ENCODE assay signal across 17 cellular contexts in genomic region chr4:165308606-165309005, GRCh38. TPM values are rescaled to one million over a fixed set of nuclear protein-coding genes. Genes with fewer than 3 reads are reported as not detected.
DNase-seq lines count a peak whose midpoint lies in the region; ATAC-seq and TF ChIP-seq lines count a peak whose summit lies in the region.
"Had no signal": no experiment of that assay in that cellular context is flagged by ENCODE, and none has a peak within 500 bp of the region (broad histone marks: within the 10 kb centered on the region; RNA-seq: fewer than 3 reads in every experiment).

No MANE protein-coding gene starts in this region.

- intact Hi-C loops in mammary epithelial cell (cut with micrococcal nuclease) (no loop called here), upper lobe of right lung (cut with DNase I) (no loop called here)

- peak; percentile 12 for DNase-seq in GM23248
- DNase-seq in mammary epithelial cell: no peak
- peak; percentile 48 for DNase-seq in fibroblast of the aortic adventitia (ENCODE audit: low read depth)
- no peak for DNase-seq in upper lobe of right lung
- no peak for DNase-seq in midbrain (lab: John Stamatoyannopoulos, UW)
- no peak for DNase-seq in ecto neural progenitor cell (ENCODE audit: low spot score)
- DNase-seq: H7, NCI-H1417, NCI-H187 treated with DMSO at 0.1 percent for 48 hours, NCI-H446, NCI-H69, SW 1271 had no signal

- H3K9ac ChIP-seq in GM23248 (no peak overlapping the region), mammary epithelial cell (ENCODE audit: insufficient read depth, low read length) (no peak overlapping the region)
- H3K9ac ChIP-seq: BLaER1 had no signal

- H3K9me3 ChIP-seq in GM23248 (ENCODE audit: low read depth) (no peaks in the 10 kb centered on the region), mammary epithelial cell (replicated peaks; ENCODE audit: insufficient read depth, low read length) (no peaks in the 10 kb centered on the region), upper lobe of right lung (no peaks in the 10 kb centered on the region)
- H3K9me3 ChIP-seq: BLaER1, SJSA1 had no signal

- H2AFZ ChIP-seq in GM23248 (no peak overlapping the region), mammary epithelial cell (ENCODE audit: low read depth, low read length) (peak overlapping the region; percentile 18)

- 61 to 62% methylated on average over 2 of the region's 2 CpGs for WGBS in GM23248 (ENCODE audit: low coverage in 1 of 2, low lambda C conversion rate in 2 of 2, missing lambda C conversion rate in 2 of 2), 2 experiments
- 12% methylated on average over 2 of the region's 2 CpGs for WGBS in mammary epithelial cell (ENCODE audit: low coverage, missing lambda C conversion rate)

- H3K27ac ChIP-seq in GM23248: no peak overlapping the region; the same call in 1 of the 2 replicates
- no peak overlapping the region for H3K27ac ChIP-seq in mammary epithelial cell (ENCODE audit: insufficient read depth, low read depth, low read length)
- peak overlapping the region; percentile 9 for H3K27ac ChIP-seq in upper lobe of right lung
- H3K27ac ChIP-seq: BLaER1, RWPE1, SJSA1 had no signal

- no TSS peak for BruUV-seq in mammary epithelial cell (replicated peaks; lab: Mats Ljungman, UMichigan)

- CTCF ChIA-PET in mammary epithelial cell (lab: Charles Lee; ENCODE audit: low non-redundant PET): no interaction called here

- H3K36me3 ChIP-seq in GM23248 (ENCODE audit: low read depth) (no peaks in the 10 kb centered on the region; the same call in 1 of the 2 replicates), mammary epithelial cell (ENCODE audit: insufficient read depth, low read length) (peaks cover 1% of the 10 kb centered on the region), upper lobe of right lung (peaks cover 8% of the 10 kb centered on the region)

- no peaks in the 10 kb centered on the region for H3K27me3 ChIP-seq in GM23248 (replicated peaks; ENCODE audit: insufficient read depth)
- no peaks in the 10 kb centered on the region for H3K27me3 ChIP-seq in mammary epithelial cell (ENCODE audit: insufficient read depth, low read length)
- no peaks in the 10 kb centered on the region for H3K27me3 ChIP-seq in upper lobe of right lung
- H3K27me3 ChIP-seq: BLaER1, SJSA1 had no signal

- H3K4me1 ChIP-seq in GM23248 (ENCODE audit: insufficient read depth) (peaks cover 23% of the 10 kb centered on the region), mammary epithelial cell (ENCODE audit: insufficient read depth, low read length) (peaks cover 15% of the 10 kb centered on the region), upper lobe of right lung (no peaks in the 10 kb centered on the region)
- H3K4me1 ChIP-seq: BLaER1, SJSA1 had no signal

- in situ Hi-C loops in GM23248 (cut with MboI) (no loop called here), mammary epithelial cell (cut with MboI; ENCODE audit: low sequenced_read_pairs in 2 of 2) (no loop called here)

- H3F3A ChIP-seq in GM23248 (ENCODE audit: insufficient read depth): peaks cover 15% of the 10 kb centered on the region; the same call in 1 of the 2 replicates

- H4K20me1 ChIP-seq in GM23248 (ENCODE audit: insufficient read depth) (no peaks in the 10 kb centered on the region; the same call in 1 of the 2 replicates), mammary epithelial cell (ENCODE audit: insufficient read depth, low read length) (no peaks in the 10 kb centered on the region)

- H3K9me2 ChIP-seq in GM23248 (ENCODE audit: insufficient read depth): no peaks in the 10 kb centered on the region

- H3K79me2 ChIP-seq in GM23248 (ENCODE audit: insufficient read depth) (no peaks in the 10 kb centered on the region), mammary epithelial cell (ENCODE audit: insufficient read depth, low read length) (no peaks in the 10 kb centered on the region)

- no peak for ATAC-seq in upper lobe of right lung
- ATAC-seq in GM19455 (IDR thresholded peaks at IDR 0.05; ENCODE audit: unreplicated experiment): no peak
- no peak for ATAC-seq in HG02852 (IDR thresholded peaks at IDR 0.05; ENCODE audit: unreplicated experiment)

- H3K4me2 ChIP-seq in GM23248 (ENCODE audit: unreplicated experiment) (peak overlapping the region; percentile 39), mammary epithelial cell (ENCODE audit: insufficient read depth, low read depth, low read length) (peak overlapping the region; percentile 45)
- H3K4me2 ChIP-seq: BLaER1 had no signal

- dilution Hi-C loops in mammary epithelial cell (cut with HindIII; ENCODE audit: low sequenced_read_pairs): no loop called here

- no peak overlapping the region for H3K4me3 ChIP-seq in GM23248
- H3K4me3 ChIP-seq in mammary epithelial cell (replicated peaks in 1 of 3; ENCODE audit: insufficient read depth in 1 of 3, low read depth in 2 of 3, low read length in 3 of 3): no peak overlapping the region
- no peak overlapping the region for H3K4me3 ChIP-seq in fibroblast of the aortic adventitia (ENCODE audit: low read depth, low read length)
- H3K4me3 ChIP-seq in upper lobe of right lung: no peak overlapping the region
- H3K4me3 ChIP-seq: BLaER1, SJSA1 had no signal

- TF ChIP-seq CTCF in mammary epithelial cell (conservative IDR thresholded peaks at IDR 0.05 in 1 of 2, IDR thresholded peaks at IDR 0.05 in 1 of 2; ENCODE audit: extremely low read depth in 1 of 2, insufficient read depth in 1 of 2, low read depth in 1 of 2, low read length in 2 of 2): no peak
- no peak for TF ChIP-seq CTCF in fibroblast of the aortic adventitia (IDR thresholded peaks at IDR 0.05; ENCODE audit: insufficient read depth, low read length)
- no peak for TF ChIP-seq CTCF in upper lobe of right lung (IDR thresholded peaks at IDR 0.05)

RNA-seq across cellular contexts. Expression of gene MSMO1, which starts 18.9 kb away (rescaled TPM):
- 72.2 and 80.9 TPM in 2 replicates for total RNA-seq in GM23248 (2014; rRNA removed; shearing (Covaris generic))
- polyA plus RNA-seq in GM23248 (2016; fragmentation: Nextera tagmentation; extraction: Ambion mirVana) (70.9 and 72.7 TPM in 2 replicates), mammary epithelial cell (248 TPM)
- total RNA-seq in mammary epithelial cell (100 to 1,000 TPM; 284 to 459 TPM), fibroblast of the aortic adventitia (ENCODE audit: low replicate concordance) (101 and 141 TPM in 2 replicates), upper lobe of right lung (213 TPM)
- 297 TPM for polyA minus RNA-seq in mammary epithelial cell

Comparison
In these comparisons a context has a peak if more than half of its experiments do, and no peak if none do; other contexts are left out.
1. DNase-seq: peak in GM23248 (single experiment) and fibroblast of the aortic adventitia (single experiment); none in mammary epithelial cell (single experiment), upper lobe of right lung (single experiment), midbrain (single experiment) and ecto neural progenitor cell (single experiment).